In the genomic region with DNA sequence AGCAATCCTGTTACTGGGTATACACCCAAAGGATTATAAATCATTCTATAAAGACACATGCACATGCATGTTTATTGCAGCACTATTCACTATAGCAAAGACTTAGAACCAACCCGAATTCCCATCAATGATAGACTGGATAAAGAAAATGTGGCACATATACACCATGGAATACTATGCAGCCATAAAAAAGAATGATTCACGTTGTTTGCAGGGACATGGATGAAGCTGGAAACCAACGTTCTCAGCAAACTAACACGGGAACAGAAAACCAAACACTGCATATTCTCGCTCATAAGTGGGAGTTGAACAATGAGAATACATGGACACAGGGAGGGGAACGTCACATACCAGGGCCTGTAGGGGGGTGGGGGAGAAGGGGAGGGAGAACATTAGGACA, we compare ENCODE assay signal across 1 cellular context. TPM values are rescaled to one million over a fixed set of nuclear protein-coding genes. Genes with fewer than 3 reads are reported as not detected.
"Had no signal": no experiment of that assay in that cellular context is flagged by ENCODE, and none has a peak within 500 bp of the region (broad histone marks: within the 10 kb centered on the region; RNA-seq: fewer than 3 reads in every experiment).

No MANE protein-coding gene starts in this region.

RNA-seq across cellular contexts. Expression of gene MARVELD2, which starts 56.6 kb away (rescaled TPM):
- polyA plus RNA-seq: neural cell had no signal
